ENCODE assay signal across 26 cellular contexts in genomic region chr20:61123751-61124368, GRCh38.
"Had no signal": no experiment of that assay in that cellular context is flagged by ENCODE, and none has a peak within 500 bp of the region (broad histone marks: within the 10 kb centered on the region; RNA-seq: fewer than 3 reads in every experiment).

No MANE protein-coding gene starts in this region.

- H3K36me3 ChIP-seq: brain microvascular endothelial cell, esophagus squamous epithelium, gastroesophageal sphincter, WERI-Rb-1 had no signal

- ATAC-seq: activated CD4-positive, alpha-beta T cell treated with anti-CD3 and anti-CD28 coated beads for 36 hours; activated CD8-positive, alpha-beta T cell treated with anti-CD3 and anti-CD28 coated beads, Interleukin-2, amount 10 ng/mL, durations not matched to agents 7 days and 5 days; activated T-cell treated with anti-CD3 and anti-CD28 coated beads, Interleukin-2, amount 50 U/mL, for 72 hours; gastroesophageal sphincter; T-helper 17 cell had no signal

- H3K9me3 ChIP-seq: esophagus squamous epithelium, gastroesophageal sphincter had no signal

- H3K4me1 ChIP-seq: esophagus squamous epithelium had no signal

- H3K27me3 ChIP-seq: brain microvascular endothelial cell, esophagus squamous epithelium, gastroesophageal sphincter had no signal

- H3K4me3 ChIP-seq: esophagus squamous epithelium, gastroesophageal sphincter had no signal

- H3K27ac ChIP-seq: brain microvascular endothelial cell, epithelial cell of prostate, esophagus squamous epithelium, gastroesophageal sphincter, WERI-Rb-1 had no signal

- DNase-seq: activated B cell treated with CpG ODN at 0.5 μM for 24 hours; activated CD4-positive, alpha-beta memory T cell treated with anti-CD3 and anti-CD28 coated beads for 36 hours; activated CD4-positive, alpha-beta T cell treated with anti-CD3 and anti-CD28 coated beads for 36 hours; activated CD4-positive, alpha-beta T cell treated with anti-CD3 and anti-CD28 coated beads, Interleukin-2, amount 10 ng/mL, durations not matched to agents 24 days and 14 days; activated CD4-positive, CD25-positive, alpha-beta regulatory T cell treated with anti-CD3 and anti-CD28 coated beads, Interleukin-2, amount 50 U/mL, for 72 hours; activated CD8-positive, alpha-beta memory T cell treated with anti-CD3 and anti-CD28 coated beads, Interleukin-2, amount 50 U/mL, for 48 hours; activated CD8-positive, alpha-beta T cell treated with anti-CD3 and anti-CD28 coated beads, Interleukin-2, amount 10 ng/mL, durations not matched to agents 7 days and 5 days; activated naive CD4-positive, alpha-beta T cell treated with anti-CD3 and anti-CD28 coated beads for 36 hours; activated naive CD8-positive, alpha-beta T cell treated with anti-CD3 and anti-CD28 coated beads, Interleukin-2, amount 10 ng/mL, durations not matched to agents 7 days and 5 days; activated T-cell treated with anti-CD3 and anti-CD28 coated beads for 4 hours; activated T-cell treated with anti-CD3 and anti-CD28 coated beads, Interleukin-2, amount 50 U/mL, for 24 hours; activated T-cell treated with anti-CD3 and anti-CD28 coated beads, Interleukin-2, amount 50 U/mL, for 72 hours; amniotic stem cell; anterior cingulate cortex; brain microvascular endothelial cell; caudate nucleus; effector CD8-positive, alpha-beta T cell; esophagus squamous epithelium; foreskin melanocyte; head of caudate nucleus; T-helper 1 cell; T-helper 17 cell; T1000; WERI-Rb-1 had no signal
